8 cellular contexts compared by ENCODE assay signal in the genomic region with DNA sequence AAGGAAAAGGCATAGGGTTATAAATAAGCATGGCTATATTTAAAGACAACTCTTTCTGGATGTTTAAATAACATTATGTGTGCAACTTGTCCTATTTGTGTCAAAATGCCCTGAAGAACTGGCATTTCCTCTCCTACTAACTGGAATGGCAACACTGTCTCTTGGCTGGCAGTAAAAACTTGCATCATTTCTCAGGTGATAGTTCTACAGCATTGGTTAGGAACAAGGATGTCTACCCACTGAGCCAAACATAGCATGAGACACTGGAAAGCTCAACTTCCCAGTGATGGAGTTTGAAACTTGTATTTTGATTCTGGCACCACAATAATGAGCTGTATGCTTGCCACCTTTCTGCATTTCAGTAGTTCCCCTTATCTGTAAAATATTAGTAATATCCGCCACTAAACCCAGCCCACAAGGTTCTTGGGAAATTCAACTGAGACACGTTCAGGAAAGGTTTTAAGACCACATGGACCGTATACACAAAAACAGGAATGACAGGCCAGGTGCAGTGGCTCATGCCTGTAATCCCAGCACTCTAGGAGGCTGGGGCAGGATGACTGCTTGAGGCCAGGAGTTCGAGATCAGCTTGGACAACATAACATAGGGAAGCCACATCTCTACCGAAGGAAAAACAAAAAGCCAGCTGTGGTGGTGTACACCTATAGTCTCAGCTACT. TPM values are rescaled to one million over a fixed set of nuclear protein-coding genes. Genes with fewer than 3 reads are reported as not detected.
DNase-seq lines count a peak whose midpoint lies in the region; TF ChIP-seq lines count a peak whose summit lies in the region.

No MANE protein-coding gene starts in this region.

- H3K27ac ChIP-seq in AG04450 (ENCODE audit: low read depth, low read length) (peak overlapping the region; percentile 55), dorsolateral prefrontal cortex (peak overlapping the region in 56 of 59 donors; percentile 15 to 100 (median 74))

- POLR2A ChIA-PET in AG04450 (lab: Yijun Ruan, JAX) = interaction anchor here (0.7 to 2.1 kb wide), 6 partner anchors 10 to 264 kb away, joined by 3 to 8 read pairs (median 4); no protein-coding TSS in a partner anchor

- H3K36me3 Mint-ChIP-seq in nephron (ENCODE audit: low read depth) = peaks cover 81% of the 10 kb centered on the region

- peak overlapping the region; percentile 10 to 67 (median 59) for H3K27ac Mint-ChIP-seq in nephron

- peaks cover 5% of the 10 kb centered on the region; the same call in 1 of the 2 replicates for H3K9me3 ChIP-seq in AG04450 (ENCODE audit: control insufficient read depth, insufficient read depth, low read length)

- CTCF ChIA-PET in AG04450 (lab: Charles Lee) = interaction anchor here (1.0 to 2.0 kb wide), 2 partner anchors 294 to 654 kb away, joined by 3 to 7 read pairs; no protein-coding TSS in a partner anchor

- intact Hi-C loops in dorsolateral prefrontal cortex (cut with DNase I) = loop anchor here in 1 of 2 donors (10.0 kb wide), 1 partner anchor 213 kb away; no protein-coding TSS in a partner anchor

- no peak for TF ChIP-seq CTCF in AG04450 (IDR thresholded peaks at IDR 0.05; ENCODE audit: low read depth, low read length)
- no peak for TF ChIP-seq CTCF in dorsolateral prefrontal cortex (IDR thresholded peaks at IDR 0.05 in 54 of 56, conservative IDR thresholded peaks at IDR 0.05 in 2 of 56; ENCODE audit: low read depth in 1 of 56, partially characterized antibody in 56 of 56)
- TF ChIP-seq CTCF in nephron (IDR thresholded peaks at IDR 0.05; ENCODE audit: unreplicated experiment in 3 of 3) = no peak

- H3K4me1 Mint-ChIP-seq in nephron = peaks cover 64% of the 10 kb centered on the region

- H3K4me3 Mint-ChIP-seq in nephron = peak overlapping the region; percentile 58 to 79 (median 70)

- H3K27me3 ChIP-seq in AG04450 (ENCODE audit: control insufficient read depth, insufficient read depth, low read length) (no peaks in the 10 kb centered on the region), dorsolateral prefrontal cortex (no peaks in the 10 kb centered on the region)

- no peaks in the 10 kb centered on the region for H3K9me3 Mint-ChIP-seq in nephron

- DNase-seq in AG04450 (ENCODE audit: low read depth, low spot score) (no peak), NAMALWA (ENCODE audit: low spot score) (peak; percentile 6), dorsolateral prefrontal cortex (no peak), AG20443 (ENCODE audit: low spot score) (no peak), NCI-H2081 treated with DMSO at 0.1 percent for 48 hours (lab: John Stamatoyannopoulos, UW) (no peak), SIG-M5 treated with dmso at 0.1 percent for 504 hours (lab: John Stamatoyannopoulos, UW; ENCODE audit: unreplicated experiment) (no peak), NCI-H146 treated with DMSO at 0.1 percent for 48 hours (lab: John Stamatoyannopoulos, UW; ENCODE audit: unreplicated experiment) (no peak)

- peak overlapping the region; percentile 95 for H3K4me3 ChIP-seq in AG04450 (ENCODE audit: low read depth, low read length)
- H3K4me3 ChIP-seq in dorsolateral prefrontal cortex = peak overlapping the region in 58 of 59 donors; percentile 0 to 99 (median 91)

- H3K27me3 Mint-ChIP-seq in nephron (ENCODE audit: low read depth) = no peaks in the 10 kb centered on the region

RNA-seq across cellular contexts. Expression of gene SLC38A2, which starts 5.1 kb away (rescaled TPM):
- polyA plus RNA-seq in AG04450 (2011; rRNA removed) = 520 and 749 TPM in 2 replicates
- 432 and 681 TPM in 2 replicates for polyA minus RNA-seq in AG04450 (2011; rRNA and poly(A)+ RNA removed)
- total RNA-seq in dorsolateral prefrontal cortex = 100 to 1,000 TPM in 118 of 120 experiments, 10 to 100 TPM in 2; 80.8 to 431 (median 175) TPM
